Comparison of ENCODE assay signal across 24 cellular contexts in genomic region chr9:94478755-94479730, GRCh38.
DNase-seq lines count a peak whose midpoint lies in the region; ATAC-seq and TF ChIP-seq lines count a peak whose summit lies in the region.
"Had no signal": no experiment of that assay in that cellular context is flagged by ENCODE, and none has a peak within 500 bp of the region (broad histone marks: within the 10 kb centered on the region; RNA-seq: fewer than 3 reads in every experiment).

No MANE protein-coding gene starts in this region.

- no peak overlapping the region for H3K4me2 ChIP-seq in SK-N-SH
- H3K4me2 ChIP-seq: BLaER1 treated with 17β-estradiol and CSF1 and Interleukin-3, amounts not matched to agents 10 nM and 100 nM had no signal

- no peaks in the 10 kb centered on the region for H3K9me2 ChIP-seq in SK-N-SH

- no peaks in the 10 kb centered on the region for H3K4me1 ChIP-seq in SK-N-SH (ENCODE audit: control insufficient read depth in 1 of 2, insufficient read depth in 2 of 2, low read depth in 1 of 2, low read length in 1 of 2)
- H3K4me1 ChIP-seq: Caco-2 had no signal

- CTCF ChIA-PET in SK-N-SH (lab: Yijun Ruan, JAX), result no interaction called here

- H3K79me2 ChIP-seq in SK-N-SH (ENCODE audit: insufficient read depth), result no peaks in the 10 kb centered on the region

- no peak overlapping the region for H3K4me3 ChIP-seq in SK-N-SH (ENCODE audit: low read depth in 2 of 2, low read length in 1 of 2)
- H3K4me3 ChIP-seq: BLaER1 treated with 17β-estradiol and CSF1 and Interleukin-3, amounts not matched to agents 10 nM and 100 nM had no signal

- no peak for TF ChIP-seq RAD21 in SK-N-SH (IDR thresholded peaks at IDR 0.05; ENCODE audit: low read length)

- 80% methylated on average over 27 of the region's 29 CpGs for WGBS in SK-N-SH (ENCODE audit: low lambda C conversion rate)

- no peak overlapping the region for H3K4me3 Mint-ChIP-seq in natural killer cell treated with Interleukin-12 subunit alpha and Interleukin-12 subunit beta and Interleukin-15 and Interleukin-18, amount 100 ng/mL, for 72 hours
- H3K4me3 Mint-ChIP-seq: CD4-positive, alpha-beta memory T cell had no signal

- H3K27ac Mint-ChIP-seq in natural killer cell treated with Interleukin-12 subunit alpha and Interleukin-12 subunit beta and Interleukin-15 and Interleukin-18, amount 100 ng/mL, for 72 hours, result no peak overlapping the region
- H3K27ac Mint-ChIP-seq: CD4-positive, alpha-beta memory T cell had no signal

- peaks cover 0 to 5% of the 10 kb centered on the region in 2 donors for H3K4me1 Mint-ChIP-seq in natural killer cell treated with Interleukin-12 subunit alpha and Interleukin-12 subunit beta and Interleukin-15 and Interleukin-18, amount 100 ng/mL, for 72 hours (ENCODE audit: low read depth in 2 of 2)
- H3K4me1 Mint-ChIP-seq: CD4-positive, alpha-beta memory T cell had no signal

- no peaks in the 10 kb centered on the region for H3K36me3 ChIP-seq in SK-N-SH (replicated peaks in 1 of 2; ENCODE audit: control insufficient read depth in 1 of 2, insufficient read depth in 2 of 2, low read length in 1 of 2)
- H3K36me3 ChIP-seq: BLaER1 treated with 17β-estradiol and CSF1 and Interleukin-3, amounts not matched to agents 10 nM and 100 nM had no signal

- no peaks in the 10 kb centered on the region for H4K20me1 ChIP-seq in SK-N-SH (ENCODE audit: insufficient read depth)
- H4K20me1 ChIP-seq: BLaER1 treated with 17β-estradiol and CSF1 and Interleukin-3, amounts not matched to agents 10 nM and 100 nM had no signal

- intact Hi-C loops in posterior cingulate gyrus (cut with DNase I), result no loop called here

- peaks cover 26 to 29% of the 10 kb centered on the region in 2 donors for H3K27me3 Mint-ChIP-seq in natural killer cell treated with Interleukin-12 subunit alpha and Interleukin-12 subunit beta and Interleukin-15 and Interleukin-18, amount 100 ng/mL, for 72 hours

- H3K27me3 ChIP-seq in SK-N-SH (ENCODE audit: insufficient read depth), result no peaks in the 10 kb centered on the region
- H3K27me3 ChIP-seq: BLaER1 treated with 17β-estradiol and CSF1 and Interleukin-3, amounts not matched to agents 10 nM and 100 nM had no signal

- no peak for TF ChIP-seq EP300 in SK-N-SH (IDR thresholded peaks at IDR 0.05; ENCODE audit: borderline replicate concordance in 1 of 2, low read depth in 1 of 2, low read length in 1 of 2)

- ATAC-seq in SK-N-SH treated with all-trans-retinoic acid at 6 μM for 48 hours (no peak), HG03520 (IDR thresholded peaks at IDR 0.05; ENCODE audit: unreplicated experiment) (no peak)
- peak; percentile 33 to 56 for ATAC-seq in natural killer cell treated with Interleukin-12 subunit alpha and Interleukin-12 subunit beta and Interleukin-15 and Interleukin-18, amount 100 ng/mL, for 72 hours
- peak; percentile 14 for ATAC-seq in stimulated activated naive CD8-positive, alpha-beta T cell treated with anti-CD3 and anti-CD28 coated beads, Interleukin-15, Interleukin-2, amounts not matched to agents 100 U/mL and 50 U/mL, for 24 hours
- ATAC-seq: PC-3 had no signal

- H3K9me3 Mint-ChIP-seq in natural killer cell treated with Interleukin-12 subunit alpha and Interleukin-12 subunit beta and Interleukin-15 and Interleukin-18, amount 100 ng/mL, for 72 hours, result no peaks in the 10 kb centered on the region

- POLR2A ChIA-PET in SK-N-SH (lab: Yijun Ruan, JAX), result no interaction called here

- H3K9me3 ChIP-seq in SK-N-SH, result no peaks in the 10 kb centered on the region
- H3K9me3 ChIP-seq: Caco-2 had no signal

- H3K9ac ChIP-seq in SK-N-SH, result no peak overlapping the region
- H3K9ac ChIP-seq: BLaER1 treated with 17β-estradiol and CSF1 and Interleukin-3, amounts not matched to agents 10 nM and 100 nM had no signal

- H3K27ac ChIP-seq in SK-N-SH (ENCODE audit: low read depth in 2 of 2, low read length in 1 of 2), result no peak overlapping the region
- H3K27ac ChIP-seq: 22Rv1; BLaER1 treated with 17β-estradiol and CSF1 and Interleukin-3, amounts not matched to agents 10 nM and 100 nM had no signal

- no peak overlapping the region for H2AFZ ChIP-seq in SK-N-SH (ENCODE audit: low read depth)

- no peaks in the 10 kb centered on the region for H3K36me3 Mint-ChIP-seq in natural killer cell treated with Interleukin-12 subunit alpha and Interleukin-12 subunit beta and Interleukin-15 and Interleukin-18, amount 100 ng/mL, for 72 hours
- H3K36me3 Mint-ChIP-seq: CD4-positive, alpha-beta memory T cell had no signal

- H3F3A ChIP-seq in SK-N-SH (replicated peaks; ENCODE audit: insufficient read depth), result no peaks in the 10 kb centered on the region

- TF ChIP-seq CTCF in SK-N-SH (IDR thresholded peaks at IDR 0.05), result no peak

- peak; percentile 10 for DNase-seq in SK-N-SH
- no peak for DNase-seq in natural killer cell treated with Interleukin-12 subunit alpha and Interleukin-12 subunit beta and Interleukin-15 and Interleukin-18, amount 100 ng/mL, for 72 hours (ENCODE audit: low spot score)
- no peak for DNase-seq in stimulated activated naive CD8-positive, alpha-beta T cell treated with anti-CD3 and anti-CD28 coated beads, Interleukin-15, Interleukin-2, amounts not matched to agents 100 U/mL and 50 U/mL, for 24 hours
- DNase-seq in NCI-H1092 treated with DMSO at 0.1 percent for 48 hours (lab: John Stamatoyannopoulos, UW), result no peak
- no peak for DNase-seq in hepatic stellate cell (ENCODE audit: low spot score)
- no peak for DNase-seq in posterior cingulate gyrus
- DNase-seq: Caco-2; CD4-positive, alpha-beta memory T cell; DMS 273 treated with DMSO at 0.1 percent for 48 hours; KBM-7; NCI-H1105; NCI-H146; NCI-H2029 treated with DMSO at 0.1 percent for 48 hours; NCI-H2171; NCI-H345; NCI-H524; NCI-H82; PC-3; Right ventricle myocardium superior; SW 1271 had no signal

TF ChIP-seq in SK-N-SH, 30 proteins besides CTCF, POLR2A, EP300 and RAD21:
- no peak for TF ChIP-seq RCOR1 (IDR thresholded peaks at IDR 0.05; ENCODE audit: low read length)
- no peak for TF ChIP-seq TCF12 (IDR thresholded peaks at IDR 0.05)
- no peak for TF ChIP-seq FOXM1 (IDR thresholded peaks at IDR 0.05; ENCODE audit: low read depth)
- TF ChIP-seq ELF1 (IDR thresholded peaks at IDR 0.05), result no peak
- no peak for TF ChIP-seq JUND (IDR thresholded peaks at IDR 0.05)
- no peak for TF ChIP-seq FOXJ3 (CRISPR knock-in tag; IDR thresholded peaks at IDR 0.05)
- TF ChIP-seq RXRA (IDR thresholded peaks at IDR 0.05; ENCODE audit: borderline replicate concordance, low read depth), result no peak
- no peak for TF ChIP-seq YY1 (IDR thresholded peaks at IDR 0.05; ENCODE audit: low read depth)
- no peak for TF ChIP-seq NFIC (IDR thresholded peaks at IDR 0.05; ENCODE audit: borderline replicate concordance)

TF ChIP-seq in SK-N-SH treated with all-trans-retinoic acid at 6 μM for 48 hours, 23 proteins besides CTCF, POLR2A, EP300 and RAD21:
- TF ChIP-seq SNAI2 (CRISPR knock-in tag; IDR thresholded peaks at IDR 0.05) (no peak), TSHZ2 (CRISPR knock-in tag; IDR thresholded peaks at IDR 0.05) (no peak)
- TF ChIP-seq, protein P1, sequence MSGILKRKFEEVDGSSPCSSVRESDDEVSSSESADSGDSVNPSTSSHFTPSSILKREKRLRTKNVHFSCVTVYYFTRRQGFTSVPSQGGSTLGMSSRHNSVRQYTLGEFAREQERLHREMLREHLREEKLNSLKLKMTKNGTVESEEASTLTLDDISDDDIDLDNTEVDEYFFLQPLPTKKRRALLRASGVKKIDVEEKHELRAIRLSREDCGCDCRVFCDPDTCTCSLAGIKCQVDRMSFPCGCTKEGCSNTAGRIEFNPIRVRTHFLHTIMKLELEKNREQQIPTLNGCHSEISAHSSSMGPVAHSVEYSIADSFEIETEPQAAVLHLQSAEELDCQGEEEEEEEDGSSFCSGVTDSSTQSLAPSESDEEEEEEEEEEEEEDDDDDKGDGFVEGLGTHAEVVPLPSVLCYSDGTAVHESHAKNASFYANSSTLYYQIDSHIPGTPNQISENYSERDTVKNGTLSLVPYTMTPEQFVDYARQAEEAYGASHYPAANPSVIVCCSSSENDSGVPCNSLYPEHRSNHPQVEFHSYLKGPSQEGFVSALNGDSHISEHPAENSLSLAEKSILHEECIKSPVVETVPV (CRISPR knock-in tag; IDR thresholded peaks at IDR 0.05), result no peak

Comparison
In these comparisons a context has a peak if more than half of its experiments do, and no peak if none do; other contexts are left out.
1. ATAC-seq: peak in natural killer cell treated with Interleukin-12 subunit alpha and Interleukin-12 subunit beta and Interleukin-15 and Interleukin-18, amount 100 ng/mL, for 72 hours (2 of 2) and stimulated activated naive CD8-positive, alpha-beta T cell treated with anti-CD3 and anti-CD28 coated beads, Interleukin-15, Interleukin-2, amounts not matched to agents 100 U/mL and 50 U/mL, for 24 hours (single experiment); none in SK-N-SH treated with all-trans-retinoic acid at 6 μM for 48 hours (single experiment) and HG03520 (single experiment).